24 cellular contexts compared by ENCODE assay signal in the genomic region with DNA sequence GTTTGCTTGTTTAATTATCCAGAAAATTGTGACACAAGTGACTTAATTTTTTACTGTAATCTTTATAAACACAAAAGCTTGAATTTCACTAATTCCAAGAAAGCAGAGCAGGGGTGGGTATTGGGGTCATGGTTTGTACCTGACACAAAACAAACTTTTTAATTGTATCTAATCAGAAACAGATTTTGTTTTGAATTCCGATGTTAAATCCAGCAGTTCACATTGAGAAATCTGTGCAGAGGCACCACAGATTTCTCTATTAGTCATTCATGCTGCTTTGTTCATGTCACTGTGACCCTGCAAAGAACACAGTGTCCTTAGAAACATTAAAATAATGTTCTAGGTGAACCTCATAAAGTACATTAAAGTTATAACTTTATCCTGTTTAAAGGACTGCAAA.
DNase-seq lines count a peak whose midpoint lies in the region; ATAC-seq, FAIRE-seq and TF ChIP-seq lines count a peak whose summit lies in the region.
"Had no signal": no experiment of that assay in that cellular context is flagged by ENCODE, and none has a peak within 500 bp of the region (broad histone marks: within the 10 kb centered on the region; RNA-seq: fewer than 3 reads in every experiment).

No MANE protein-coding gene starts in this region.

- H3K27ac ChIP-seq in SK-N-SH (ENCODE audit: low read depth in 2 of 2, low read length in 1 of 2) = no peak overlapping the region
- H3K27ac ChIP-seq in astrocyte (ENCODE audit: low read depth, low read length) = no peak overlapping the region
- H3K27ac ChIP-seq in suprapubic skin = peak overlapping the region; percentile 71
- H3K27ac ChIP-seq: 22Rv1, adrenal gland, spleen had no signal

- H3K4me1 ChIP-seq in SK-N-SH (ENCODE audit: control insufficient read depth in 1 of 2, insufficient read depth in 2 of 2, low read depth in 1 of 2, low read length in 1 of 2) (no peaks in the 10 kb centered on the region), astrocyte (ENCODE audit: insufficient read depth, low read length) (peaks cover 3% of the 10 kb centered on the region), suprapubic skin (peaks cover 12% of the 10 kb centered on the region)
- H3K4me1 ChIP-seq: adrenal gland, spleen had no signal

- H3K4me1 Mint-ChIP-seq in astrocyte (ENCODE audit: low read depth, unreplicated experiment) = no peaks in the 10 kb centered on the region
- H3K4me1 Mint-ChIP-seq: CD14-positive monocyte; central memory CD8-positive, alpha-beta T cell; natural killer cell had no signal

- no peaks in the 10 kb centered on the region for H3K9me3 ChIP-seq in SK-N-SH
- H3K9me3 ChIP-seq in astrocyte (ENCODE audit: insufficient read depth, low read depth, low read length) = no peaks in the 10 kb centered on the region
- no peaks in the 10 kb centered on the region for H3K9me3 ChIP-seq in suprapubic skin
- H3K9me3 ChIP-seq: adrenal gland, esophagus muscularis mucosa, spleen had no signal

- H3K4me2 ChIP-seq in SK-N-SH = no peak overlapping the region
- no peak overlapping the region for H3K4me2 ChIP-seq in astrocyte (ENCODE audit: low read length)

- no peak overlapping the region for H3K4me3 Mint-ChIP-seq in astrocyte (ENCODE audit: unreplicated experiment)
- H3K4me3 Mint-ChIP-seq: CD14-positive monocyte; central memory CD8-positive, alpha-beta T cell; natural killer cell had no signal

- H3K36me3 ChIP-seq in SK-N-SH (replicated peaks in 1 of 2; ENCODE audit: control insufficient read depth in 1 of 2, insufficient read depth in 2 of 2, low read length in 1 of 2) (no peaks in the 10 kb centered on the region), astrocyte (ENCODE audit: insufficient read depth, low read length) (no peaks in the 10 kb centered on the region), suprapubic skin (no peaks in the 10 kb centered on the region)
- H3K36me3 ChIP-seq: adrenal gland, esophagus muscularis mucosa, spleen had no signal

- H3K4me3 ChIP-seq in SK-N-SH (ENCODE audit: low read depth in 2 of 2, low read length in 1 of 2) = no peak overlapping the region
- H3K4me3 ChIP-seq in astrocyte (ENCODE audit: insufficient read depth, low read depth, low read length) = no peak overlapping the region
- no peak overlapping the region for H3K4me3 ChIP-seq in fibroblast of villous mesenchyme (ENCODE audit: low read depth, low read length)
- H3K4me3 ChIP-seq in suprapubic skin = no peak overlapping the region
- H3K4me3 ChIP-seq: adrenal gland, esophagus muscularis mucosa, spleen had no signal

- no peak for TF ChIP-seq RAD21 in SK-N-SH (IDR thresholded peaks at IDR 0.05; ENCODE audit: low read length)

- H3F3A ChIP-seq in SK-N-SH (replicated peaks; ENCODE audit: insufficient read depth) = no peaks in the 10 kb centered on the region

- H3K27ac Mint-ChIP-seq in astrocyte (ENCODE audit: unreplicated experiment) = no peak overlapping the region
- H3K27ac Mint-ChIP-seq: CD14-positive monocyte, natural killer cell, progenitor cell of endocrine pancreas had no signal

- no peaks in the 10 kb centered on the region for H3K9me2 ChIP-seq in SK-N-SH

- H4K20me1 ChIP-seq in SK-N-SH (ENCODE audit: insufficient read depth) (no peaks in the 10 kb centered on the region), astrocyte (ENCODE audit: insufficient read depth, low read length) (no peaks in the 10 kb centered on the region)

- H3K9ac ChIP-seq in SK-N-SH = no peak overlapping the region
- no peak overlapping the region for H3K9ac ChIP-seq in astrocyte (ENCODE audit: low read length)

- POLR2A ChIA-PET in SK-N-SH (lab: Yijun Ruan, JAX) = no interaction called here

- H3K27me3 ChIP-seq in SK-N-SH (ENCODE audit: insufficient read depth) = no peaks in the 10 kb centered on the region
- H3K27me3 ChIP-seq in astrocyte (ENCODE audit: insufficient read depth, low read length) = no peaks in the 10 kb centered on the region
- no peaks in the 10 kb centered on the region for H3K27me3 ChIP-seq in suprapubic skin
- H3K27me3 ChIP-seq: adrenal gland, esophagus muscularis mucosa, spleen had no signal

- TF ChIP-seq CTCF in SK-N-SH (IDR thresholded peaks at IDR 0.05) (no peak), astrocyte (IDR thresholded peaks at IDR 0.05; ENCODE audit: insufficient read depth, low read depth, low read length) (no peak), fibroblast of villous mesenchyme (IDR thresholded peaks at IDR 0.05; ENCODE audit: insufficient read depth, low read depth, low read length) (no peak), suprapubic skin (IDR thresholded peaks at IDR 0.05) (no peak)

- ATAC-seq in SK-N-SH treated with all-trans-retinoic acid at 6 μM for 48 hours (0 out of 3 replicates have a peak, but pooled peaks have one; percentile 36), HG03378 (IDR thresholded peaks at IDR 0.05; ENCODE audit: unreplicated experiment) (no peak), GM18498 (IDR thresholded peaks at IDR 0.05; ENCODE audit: unreplicated experiment) (no peak)
- ATAC-seq: natural killer cell had no signal

- H2AFZ ChIP-seq in SK-N-SH (ENCODE audit: low read depth) (no peak overlapping the region), astrocyte (ENCODE audit: low read depth, low read length) (no peak overlapping the region)

- CTCF ChIA-PET in SK-N-SH (lab: Yijun Ruan, JAX) = no interaction called here

- H3K9me3 Mint-ChIP-seq in astrocyte (ENCODE audit: unreplicated experiment) = no peaks in the 10 kb centered on the region
- H3K9me3 Mint-ChIP-seq: central memory CD8-positive, alpha-beta T cell had no signal

- TF ChIP-seq EP300 in SK-N-SH (IDR thresholded peaks at IDR 0.05; ENCODE audit: borderline replicate concordance in 1 of 2, low read depth in 1 of 2, low read length in 1 of 2) (no peak), suprapubic skin (IDR thresholded peaks at IDR 0.05) (no peak)

- no peak for TF ChIP-seq POLR2A in suprapubic skin (IDR thresholded peaks at IDR 0.05)

- H3K36me3 Mint-ChIP-seq in astrocyte (ENCODE audit: low read depth, unreplicated experiment) = no peaks in the 10 kb centered on the region
- H3K36me3 Mint-ChIP-seq: CD14-positive monocyte, natural killer cell had no signal

- H3K79me2 ChIP-seq in SK-N-SH (ENCODE audit: insufficient read depth) (no peaks in the 10 kb centered on the region), astrocyte (ENCODE audit: insufficient read depth, low read length) (no peaks in the 10 kb centered on the region)

- 10% methylated on average over 1 of the region's 1 CpG for WGBS in SK-N-SH (ENCODE audit: low lambda C conversion rate)
- 41% methylated on average over 1 of the region's 1 CpG for WGBS in suprapubic skin

- H3K27me3 Mint-ChIP-seq in astrocyte (ENCODE audit: low read depth, unreplicated experiment) = no peaks in the 10 kb centered on the region
- H3K27me3 Mint-ChIP-seq: central memory CD8-positive, alpha-beta T cell; progenitor cell of endocrine pancreas had no signal

- DNase-seq in SK-N-SH = no peak
- DNase-seq in astrocyte (ENCODE audit: low read depth) = peak; percentile 27
- DNase-seq in fibroblast of villous mesenchyme (ENCODE audit: low read depth) = peak; percentile 79
- no peak for DNase-seq in suprapubic skin (ENCODE audit: low spot score in 2 of 2)
- no peak for DNase-seq in ureter (ENCODE audit: low spot score)
- DNase-seq: activated effector memory CD4-positive, alpha-beta T cell treated with Interleukin-2 at 50 U/mL for 16 hours; adrenal gland; DMS 273 treated with DMSO at 0.1 percent for 48 hours; kidney glomerular epithelial cell; natural killer cell; NCI-H2029; NCI-H446 treated with DMSO at 0.1 percent for 48 hours; RPMI8226; spleen; stimulated activated CD4-positive, alpha-beta T cell treated with anti-CD3 and anti-CD28 coated beads, Interleukin-4, amount 100 ng/mL, for 4 hours; SW 1271 had no signal

- no peak for FAIRE-seq in astrocyte (lab: Jason Lieb, UNC)

TF ChIP-seq in SK-N-SH treated with all-trans-retinoic acid at 6 μM for 48 hours, 23 proteins besides CTCF, POLR2A, EP300 and RAD21:
- TF ChIP-seq ZFP30 (CRISPR knock-in tag; IDR thresholded peaks at IDR 0.05) (no peak), TCF4 (CRISPR knock-in tag; IDR thresholded peaks at IDR 0.05; ENCODE audit: borderline replicate concordance) (no peak), SNAI2 (CRISPR knock-in tag; IDR thresholded peaks at IDR 0.05) (no peak), ZNF70 (CRISPR knock-in tag; IDR thresholded peaks at IDR 0.05) (no peak), BACH2 (CRISPR knock-in tag; IDR thresholded peaks at IDR 0.05; ENCODE audit: borderline replicate concordance) (no peak), GLIS3 (CRISPR knock-in tag; IDR thresholded peaks at IDR 0.05) (no peak)
- TF ChIP-seq, protein P1, sequence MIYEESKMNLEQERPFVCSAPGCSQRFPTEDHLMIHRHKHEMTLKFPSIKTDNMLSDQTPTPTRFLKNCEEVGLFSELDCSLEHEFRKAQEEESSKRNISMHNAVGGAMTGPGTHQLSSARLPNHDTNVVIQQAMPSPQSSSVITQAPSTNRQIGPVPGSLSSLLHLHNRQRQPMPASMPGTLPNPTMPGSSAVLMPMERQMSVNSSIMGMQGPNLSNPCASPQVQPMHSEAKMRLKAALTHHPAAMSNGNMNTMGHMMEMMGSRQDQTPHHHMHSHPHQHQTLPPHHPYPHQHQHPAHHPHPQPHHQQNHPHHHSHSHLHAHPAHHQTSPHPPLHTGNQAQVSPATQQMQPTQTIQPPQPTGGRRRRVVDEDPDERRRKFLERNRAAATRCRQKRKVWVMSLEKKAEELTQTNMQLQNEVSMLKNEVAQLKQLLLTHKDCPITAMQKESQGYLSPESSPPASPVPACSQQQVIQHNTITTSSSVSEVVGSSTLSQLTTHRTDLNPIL (CRISPR knock-in tag; IDR thresholded peaks at IDR 0.05; ENCODE audit: low read depth) = no peak

Comparison
In these comparisons a context has a peak if more than half of its experiments do, and no peak if none do; other contexts are left out.
1. DNase-seq: peak in astrocyte (single experiment) and fibroblast of villous mesenchyme (single experiment); none in SK-N-SH (single experiment), suprapubic skin (0 of 2) and ureter (single experiment).